Comparison of ENCODE assay signal across 10 cellular contexts in the genomic region with DNA sequence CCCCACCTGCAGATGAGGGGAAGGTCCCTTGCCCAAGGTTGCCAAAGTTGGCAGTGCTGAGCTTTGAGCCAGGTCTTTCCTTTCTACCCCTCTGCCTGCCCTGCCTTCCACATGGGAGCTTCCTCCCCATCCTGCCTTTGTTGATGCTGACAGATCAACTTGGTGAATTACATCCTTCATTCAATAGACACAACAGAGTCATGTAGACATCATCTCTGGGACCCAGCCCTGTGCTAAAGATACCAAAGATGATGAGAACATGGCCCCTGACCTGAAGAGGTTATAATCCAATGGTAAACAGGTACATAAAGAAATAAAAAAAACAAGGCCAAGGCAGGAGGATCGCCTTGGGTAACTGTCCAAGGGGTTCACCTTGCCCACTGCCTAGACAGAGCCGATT.
"Had no signal": no experiment of that assay in that cellular context is flagged by ENCODE, and none has a peak within 500 bp of the region (broad histone marks: within the 10 kb centered on the region; RNA-seq: fewer than 3 reads in every experiment).

No MANE protein-coding gene starts in this region.

- H3K27me3 Mint-ChIP-seq: IgD-negative memory B cell had no signal

- H3K4me3 Mint-ChIP-seq: HFFc6 had no signal

- H3K4me3 ChIP-seq: GM23248, HAP-1 had no signal

- H3K36me3 ChIP-seq: HAP-1 had no signal

- H3K27ac ChIP-seq: GM23248, HL-60 had no signal

- FAIRE-seq: HepG2 had no signal

- H3K9me3 ChIP-seq: HAP-1 had no signal

- H3K9me3 Mint-ChIP-seq: HFFc6, IgD-negative memory B cell had no signal

- H3K9ac ChIP-seq: GM23248 had no signal

- H3K27ac Mint-ChIP-seq: HFFc6, IgD-negative memory B cell had no signal

- H2AFZ ChIP-seq: GM23248 had no signal

- H3K4me1 ChIP-seq: HAP-1 had no signal

- ATAC-seq: HCT116, HepG2 had no signal

- DNase-seq: GM23248, GOT3, H7, HFFc6, KG1 had no signal
